In genomic region chr17:78986048-78986648, GRCh38 we compare ENCODE assay signal across 1 cellular context.
A peak's percentile ranks its signal among the peaks of the same experiment; 100 is the strongest.
TF ChIP-seq lines count a peak whose summit lies in the region.

No MANE protein-coding gene starts in this region.

TF ChIP-seq in K562, 482 proteins besides CTCF, POLR2A, EP300 and RAD21 (continued from another document and continues in another):
- TF ChIP-seq RREB1 (CRISPR knock-in tag; IDR thresholded peaks at IDR 0.05) (no peak), ZNF668 (CRISPR knock-in tag; IDR thresholded peaks at IDR 0.05) (0 out of 2 replicates have a peak, but pooled peaks have one; percentile 43), ZNF740 (CRISPR knock-in tag; IDR thresholded peaks at IDR 0.05) (no peak), ZNF740 (tag; IDR thresholded peaks at IDR 0.05) (0 out of 4 replicates have a peak, but pooled peaks of 1 of the 2 experiments have one; percentile 38), POLR2H (tag; IDR thresholded peaks at IDR 0.05; ENCODE audit: low read depth) (peak; percentile 36; the same call in 1 of the 2 replicates), HEY1 (CRISPR knock-in tag; IDR thresholded peaks at IDR 0.05; ENCODE audit: borderline replicate concordance) (no peak), ARID3A (IDR thresholded peaks at IDR 0.05; ENCODE audit: borderline replicate concordance, low read depth, low read length) (peak; percentile 69; the same call in 1 of the 2 replicates), CC2D1A (IDR thresholded peaks at IDR 0.05) (no peak), GATA2 (CRISPR knock-in tag; IDR thresholded peaks at IDR 0.05) (no peak), MGA (IDR thresholded peaks at IDR 0.05) (peak; percentile 61), ZBTB11 (CRISPR knock-in tag; IDR thresholded peaks at IDR 0.05) (0 out of 6 replicates have a peak, but pooled peaks of 1 of the 3 experiments have one; percentile 47), MNT (conservative IDR thresholded peaks at IDR 0.05) (peak in 1 of 2 experiments; percentile 21; a peak in 1 of 4 replicates), POLR3G (IDR thresholded peaks at IDR 0.05; ENCODE audit: extremely low read depth, insufficient read length, insufficient replicate concordance) (no peak), HMBOX1 (IDR thresholded peaks at IDR 0.05) (0 out of 2 replicates have a peak, but pooled peaks have one; percentile 37), ZBTB34 (CRISPR knock-in tag; IDR thresholded peaks at IDR 0.05) (no peak), THRAP3 (IDR thresholded peaks at IDR 0.05; ENCODE audit: borderline replicate concordance) (0 out of 2 replicates have a peak, but pooled peaks have one; percentile 66), ATF7 (IDR thresholded peaks at IDR 0.05) (no peak)
